ENCODE assay signal across 4 cellular contexts in the genomic region with DNA sequence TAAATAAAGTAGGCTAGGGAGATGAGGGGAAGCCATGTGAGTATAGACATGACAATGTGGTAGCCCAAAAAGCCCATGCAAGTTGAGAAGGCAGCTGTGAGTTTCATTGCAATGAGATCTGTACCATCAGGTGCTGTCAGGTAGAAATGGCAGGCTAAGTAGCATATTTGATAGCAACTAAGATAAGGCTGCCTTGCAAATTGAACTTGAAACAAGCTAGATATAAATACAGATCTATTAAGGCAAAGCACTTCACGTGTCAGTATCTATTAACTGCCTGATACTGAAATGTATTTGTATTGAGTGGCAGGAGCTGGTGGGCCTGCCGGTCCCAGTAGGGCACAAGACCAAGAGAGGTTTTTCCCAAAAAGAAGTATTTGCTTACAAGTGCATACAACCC.
"Had no signal": no experiment of that assay in that cellular context is flagged by ENCODE, and none has a peak within 500 bp of the region (broad histone marks: within the 10 kb centered on the region; RNA-seq: fewer than 3 reads in every experiment).

No MANE protein-coding gene starts in this region.

- H3K4me3 ChIP-seq: GM23338 had no signal

- DNase-seq: H9, HCEC 1CT, IMR-90 had no signal

- H3K4me2 ChIP-seq: GM23338 had no signal

- ATAC-seq: GM23338 had no signal

- H2AFZ ChIP-seq: GM23338 had no signal
